ENCODE assay signal across 8 cellular contexts in the genomic region with DNA sequence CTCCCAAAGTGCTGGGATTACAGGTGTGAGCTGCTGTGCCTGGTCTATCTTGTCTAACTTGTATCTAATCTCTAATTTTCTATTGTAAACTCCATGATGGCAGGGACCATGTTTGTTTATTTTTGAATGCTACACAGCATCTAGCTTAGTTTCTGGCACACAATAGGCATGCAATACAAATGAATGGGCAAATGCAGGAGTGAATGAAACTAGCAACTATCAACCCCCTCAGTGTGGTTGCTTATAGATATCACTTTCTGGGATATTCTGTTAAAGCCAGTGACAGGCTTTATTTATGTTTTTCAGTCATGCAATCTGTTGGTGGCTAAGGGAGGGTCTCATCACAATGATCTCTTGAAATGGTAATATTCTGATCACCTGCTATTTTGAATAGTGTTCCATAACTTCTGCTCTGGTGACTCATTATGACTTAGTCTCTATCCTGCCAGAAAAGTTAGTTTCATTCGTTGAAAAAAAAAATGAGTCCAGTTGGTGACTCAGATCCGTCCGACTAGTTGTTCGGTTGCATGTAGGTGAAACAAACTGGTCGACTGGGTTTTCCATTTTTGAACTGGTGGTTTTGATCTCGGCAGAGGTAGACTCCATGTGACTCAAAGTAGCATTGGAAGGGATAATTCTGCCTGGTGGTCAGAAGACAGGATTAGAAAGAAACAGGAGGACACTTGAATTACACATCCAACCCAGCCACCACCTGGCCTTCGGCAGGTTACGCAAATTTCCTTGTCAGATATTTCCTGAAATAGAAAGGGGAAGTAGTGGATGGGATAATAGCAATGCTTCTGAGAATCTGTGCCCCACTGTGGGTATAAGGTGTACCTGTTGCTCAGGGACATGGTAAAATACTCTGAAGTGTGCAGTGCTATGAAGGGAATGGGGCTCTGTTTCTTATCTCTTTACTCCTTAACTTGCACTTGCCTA.
DNase-seq lines count a peak whose midpoint lies in the region; ATAC-seq and TF ChIP-seq lines count a peak whose summit lies in the region.

No MANE protein-coding gene starts in this region.

- H3K27me3 Mint-ChIP-seq in Caco-2 (ENCODE audit: insufficient read depth, unreplicated experiment) = no peaks in the 10 kb centered on the region

- H3K27ac Mint-ChIP-seq in Caco-2 (ENCODE audit: unreplicated experiment) = no peak overlapping the region

- intact Hi-C loops in Panc1 (cut with micrococcal nuclease; ENCODE audit: unreplicated experiment) (no loop called here), heart left ventricle (cut with DNase I) (no loop called here), left ventricle myocardium superior (cut with micrococcal nuclease) (no loop called here), Caco-2 (cut with micrococcal nuclease; ENCODE audit: unreplicated experiment) (no loop called here)

- ATAC-seq in GM18873 (IDR thresholded peaks at IDR 0.05; ENCODE audit: low FRiP score, unreplicated experiment) = peak; percentile 57
- ATAC-seq in HG02852 (IDR thresholded peaks at IDR 0.05; ENCODE audit: unreplicated experiment) = peak; percentile 63
- no peak for ATAC-seq in Panc1
- ATAC-seq in heart left ventricle = no peak
- no peak for ATAC-seq in left ventricle myocardium superior

- no peaks in the 10 kb centered on the region for H3K9me3 Mint-ChIP-seq in Caco-2 (ENCODE audit: unreplicated experiment)

- TF ChIP-seq CTCF in Panc1 (IDR thresholded peaks at IDR 0.05) (no peak), heart left ventricle (IDR thresholded peaks at IDR 0.05) (no peak), Caco-2 (IDR thresholded peaks at IDR 0.05; ENCODE audit: insufficient read depth in 1 of 2, low read depth in 1 of 2, low read length in 1 of 2, severe bottlenecking in 1 of 2, unreplicated experiment in 1 of 2) (no peak)

- DNase-seq in Panc1 (ENCODE audit: low read depth, low spot score) (peak; percentile 35), iris pigment epithelial cell (ENCODE audit: low read depth) (peak; percentile 46), heart left ventricle (no peak), left ventricle myocardium superior (no peak), Caco-2 (no peak), caudate nucleus (lab: John Stamatoyannopoulos, UW) (no peak)

- BruUV-seq in Panc1 (replicated peaks; lab: Mats Ljungman, UMichigan) (no TSS peak), Caco-2 (replicated peaks; lab: Mats Ljungman, UMichigan) (no TSS peak)

- in situ Hi-C loops in Panc1 (cut with HindIII; ENCODE audit: low pct_unique_long_range_greater_than_20kb, low sequenced_read_pairs) = no loop called here

- H3K4me1 ChIP-seq in Panc1 (ENCODE audit: control insufficient read depth, insufficient read depth, low read length) = no peaks in the 10 kb centered on the region
- H3K4me1 ChIP-seq in heart left ventricle = no peaks in the 10 kb centered on the region
- H3K4me1 ChIP-seq in Caco-2 = no peaks in the 10 kb centered on the region

- POLR2A ChIA-PET in Panc1 (lab: Charles Lee) = interaction anchor here (0.5 kb wide), 1 partner anchor 66 kb away, joined by 8 read pairs; no protein-coding TSS in a partner anchor
- POLR2A ChIA-PET in Caco-2 (lab: Charles Lee) = no interaction called here

- H3K4me3 Mint-ChIP-seq in Caco-2 (ENCODE audit: unreplicated experiment) = no peak overlapping the region

- 74 to 80% (median 77%) methylated on average over 8 of the region's 8 CpGs for WGBS in heart left ventricle, 4 donors

- H3K9me3 ChIP-seq in Panc1 (ENCODE audit: control insufficient read depth, insufficient read depth, low read depth, low read length) = no peaks in the 10 kb centered on the region
- no peaks in the 10 kb centered on the region for H3K9me3 ChIP-seq in heart left ventricle
- no peaks in the 10 kb centered on the region for H3K9me3 ChIP-seq in Caco-2

- H3K27ac ChIP-seq in Panc1 (ENCODE audit: low read length) (no peak overlapping the region), heart left ventricle (no peak overlapping the region), caudate nucleus (ENCODE audit: low read depth, low read length) (no peak overlapping the region)

- no peaks in the 10 kb centered on the region for H3K36me3 Mint-ChIP-seq in Caco-2 (ENCODE audit: insufficient read depth, unreplicated experiment)

- no peaks in the 10 kb centered on the region for H3K27me3 ChIP-seq in Panc1 (ENCODE audit: control insufficient read depth, insufficient read depth, low read length)
- H3K27me3 ChIP-seq in heart left ventricle = peaks cover 0 to 16% (median 0%) of the 10 kb centered on the region in 9 donors
- no peaks in the 10 kb centered on the region for H3K27me3 ChIP-seq in Caco-2 (replicated peaks; ENCODE audit: control insufficient read depth, insufficient read depth, low read length)

- TF ChIP-seq POLR2A in heart left ventricle (IDR thresholded peaks at IDR 0.05) = no peak

- H3K4me1 Mint-ChIP-seq in Caco-2 (ENCODE audit: low read depth, unreplicated experiment) = no peaks in the 10 kb centered on the region

- H3K36me3 ChIP-seq in Panc1 (ENCODE audit: control insufficient read depth, insufficient read depth, low read length) = no peaks in the 10 kb centered on the region
- no peaks in the 10 kb centered on the region for H3K36me3 ChIP-seq in heart left ventricle
- no peaks in the 10 kb centered on the region for H3K36me3 ChIP-seq in Caco-2 (ENCODE audit: control insufficient read depth, insufficient read depth, low read length)

- CTCF ChIA-PET in Panc1 (lab: Charles Lee) = no interaction called here
- CTCF ChIA-PET in Caco-2 (lab: Charles Lee) = no interaction called here

- no peak overlapping the region for H3K4me3 ChIP-seq in Panc1 (ENCODE audit: low read depth in 2 of 2, low read length in 2 of 2)
- H3K4me3 ChIP-seq in heart left ventricle = no peak overlapping the region
- H3K4me3 ChIP-seq in Caco-2 (ENCODE audit: low read depth, low read length) = no peak overlapping the region

Comparison
In these comparisons a context has a peak if more than half of its experiments do, and no peak if none do; other contexts are left out.
1. ATAC-seq: peak in GM18873 (single experiment) and HG02852 (single experiment); none in Panc1 (single experiment), heart left ventricle (0 of 4) and left ventricle myocardium superior (single experiment).
2. DNase-seq: peak in Panc1 (single experiment) and iris pigment epithelial cell (single experiment); none in heart left ventricle (0 of 5), left ventricle myocardium superior (single experiment), Caco-2 (0 of 2) and caudate nucleus (0 of 61).